In the genomic region with DNA sequence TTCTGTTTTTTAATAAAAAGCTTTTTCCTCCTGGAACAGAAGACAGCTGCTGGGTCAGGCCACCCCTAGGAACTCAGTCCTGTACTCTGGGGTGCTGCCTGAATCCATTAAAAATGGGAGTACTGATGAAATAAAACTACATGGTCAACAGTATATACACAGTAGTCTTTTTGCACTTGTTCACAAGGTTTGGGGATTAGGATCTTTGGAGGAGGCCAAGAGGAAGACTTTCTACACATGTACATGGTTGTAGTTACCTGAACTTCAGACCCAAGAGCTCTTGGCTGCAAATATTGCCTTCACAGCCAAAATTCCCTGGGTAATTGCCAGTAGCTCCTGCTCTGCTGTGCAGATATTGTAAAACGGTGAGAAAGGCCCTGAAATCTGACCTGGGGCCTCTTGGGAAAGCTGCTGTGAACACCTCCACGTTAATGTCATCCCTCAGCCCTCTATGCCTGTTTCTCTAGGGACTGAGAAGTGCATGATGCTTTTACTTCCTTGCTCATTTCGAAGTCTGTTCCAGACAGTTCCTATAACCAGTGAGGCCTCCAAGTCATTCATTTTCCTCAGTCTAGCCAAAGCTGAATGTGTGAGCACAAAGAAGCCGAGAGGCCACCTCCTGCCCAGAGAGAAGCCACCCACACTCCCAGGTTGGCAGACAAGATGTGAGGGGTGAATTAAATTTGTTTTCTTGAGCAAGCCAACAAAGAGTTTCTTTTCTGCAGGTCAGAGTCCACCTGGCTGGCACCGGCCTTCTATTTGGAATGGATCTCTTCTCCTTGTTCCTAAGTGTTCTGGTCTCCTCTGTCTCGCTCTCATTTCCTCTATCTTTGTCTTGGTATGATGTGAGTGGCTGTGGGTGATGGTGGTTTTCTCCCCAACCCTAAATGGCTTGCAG, we compare ENCODE assay signal across 11 cellular contexts. TPM values are rescaled to one million over a fixed set of nuclear protein-coding genes. Genes with fewer than 3 reads are reported as not detected.
DNase-seq lines count a peak whose midpoint lies in the region; ATAC-seq, FAIRE-seq and TF ChIP-seq lines count a peak whose summit lies in the region.
"Had no signal": no experiment of that assay in that cellular context is flagged by ENCODE, and none has a peak within 500 bp of the region (broad histone marks: within the 10 kb centered on the region; RNA-seq: fewer than 3 reads in every experiment).

No MANE protein-coding gene starts in this region.

- H3K4me1 ChIP-seq in CD4-positive, CD25-positive, alpha-beta regulatory T cell (ENCODE audit: control insufficient read depth, insufficient read depth, low read length, poor library complexity, severe bottlenecking): no peaks in the 10 kb centered on the region
- H3K4me1 ChIP-seq in astrocyte (ENCODE audit: insufficient read depth, low read length) (peaks cover 43% of the 10 kb centered on the region), mucosa of rectum (ENCODE audit: control insufficient read depth in 2 of 2, insufficient read depth in 2 of 2, low read length in 2 of 2) (peaks cover 49 to 75% of the 10 kb centered on the region in 2 donors)

- H3K9ac ChIP-seq in astrocyte (ENCODE audit: low read length): no peak overlapping the region
- H3K9ac ChIP-seq in mucosa of rectum (ENCODE audit: low read depth in 1 of 2, low read length in 2 of 2): peak overlapping the region; percentile 54 to 61
- H3K9ac ChIP-seq: BLaER1 treated with 17β-estradiol and CSF1 and Interleukin-3, amounts not matched to agents 10 nM and 100 nM had no signal

- no peak overlapping the region for H3K4me3 Mint-ChIP-seq in CD4-positive, CD25-positive, alpha-beta regulatory T cell
- peak overlapping the region; percentile 37 for H3K4me3 Mint-ChIP-seq in astrocyte (ENCODE audit: unreplicated experiment)

- H3K27ac Mint-ChIP-seq in CD4-positive, CD25-positive, alpha-beta regulatory T cell: peak overlapping the region; percentile 3 to 60 (median 27)
- H3K27ac Mint-ChIP-seq in astrocyte (ENCODE audit: unreplicated experiment): peak overlapping the region; percentile 18

- peaks cover 38% of the 10 kb centered on the region for H3K36me3 ChIP-seq in CD4-positive, CD25-positive, alpha-beta regulatory T cell (ENCODE audit: control insufficient read depth, insufficient read depth, low read length)
- H3K36me3 ChIP-seq in astrocyte (ENCODE audit: insufficient read depth, low read length) (peaks cover 21% of the 10 kb centered on the region), mucosa of rectum (ENCODE audit: control insufficient read depth in 2 of 2, insufficient read depth in 2 of 2, low read length in 2 of 2) (peaks cover 27 to 29% of the 10 kb centered on the region in 2 donors)

- H3K9me3 ChIP-seq in CD4-positive, CD25-positive, alpha-beta regulatory T cell (ENCODE audit: control insufficient read depth in 2 of 2, low read length in 2 of 2): no peaks in the 10 kb centered on the region
- H3K9me3 ChIP-seq in astrocyte (ENCODE audit: insufficient read depth, low read depth, low read length) (no peaks in the 10 kb centered on the region), mucosa of rectum (ENCODE audit: control insufficient read depth in 2 of 2, low read length in 2 of 2) (no peaks in the 10 kb centered on the region)
- H3K9me3 ChIP-seq: BLaER1 treated with 17β-estradiol and CSF1 and Interleukin-3, amounts not matched to agents 10 nM and 100 nM; SJSA1; tibial nerve had no signal

- FAIRE-seq in astrocyte (lab: Jason Lieb, UNC): no peak

- no peak for ATAC-seq in CD4-positive, CD25-positive, alpha-beta regulatory T cell (ENCODE audit: low read depth in 2 of 2)
- no peak for ATAC-seq in esophagus mucosa
- ATAC-seq in GM18861 (IDR thresholded peaks at IDR 0.05; ENCODE audit: unreplicated experiment): no peak

- no peak for TF ChIP-seq CTCF in astrocyte (IDR thresholded peaks at IDR 0.05; ENCODE audit: insufficient read depth, low read depth, low read length)
- no peak for TF ChIP-seq CTCF in coronary artery (IDR thresholded peaks at IDR 0.05)

- no peak overlapping the region for H3K4me2 ChIP-seq in astrocyte (ENCODE audit: low read length)
- H3K4me2 ChIP-seq: BLaER1 treated with 17β-estradiol and CSF1 and Interleukin-3, amounts not matched to agents 10 nM and 100 nM had no signal

- H3K79me2 ChIP-seq in astrocyte (ENCODE audit: insufficient read depth, low read length): no peaks in the 10 kb centered on the region

- no peaks in the 10 kb centered on the region for H3K27me3 ChIP-seq in CD4-positive, CD25-positive, alpha-beta regulatory T cell (ENCODE audit: control insufficient read depth, insufficient read depth, low read length)
- no peaks in the 10 kb centered on the region for H3K27me3 ChIP-seq in astrocyte (ENCODE audit: insufficient read depth, low read length)
- H3K27me3 ChIP-seq in mucosa of rectum (ENCODE audit: control insufficient read depth in 2 of 2, insufficient read depth in 2 of 2, low read length in 2 of 2): no peaks in the 10 kb centered on the region
- H3K27me3 ChIP-seq: BLaER1 treated with 17β-estradiol and CSF1 and Interleukin-3, amounts not matched to agents 10 nM and 100 nM; SJSA1; tibial nerve had no signal

- H3K36me3 Mint-ChIP-seq in CD4-positive, CD25-positive, alpha-beta regulatory T cell: peaks cover 18% of the 10 kb centered on the region
- peaks cover 5% of the 10 kb centered on the region for H3K36me3 Mint-ChIP-seq in astrocyte (ENCODE audit: low read depth, unreplicated experiment)

- H2AFZ ChIP-seq in astrocyte (ENCODE audit: low read depth, low read length): no peak overlapping the region

- H3K27ac ChIP-seq in CD4-positive, CD25-positive, alpha-beta regulatory T cell (ENCODE audit: insufficient read depth, low read length, poor library complexity, severe bottlenecking): no peak overlapping the region
- H3K27ac ChIP-seq in astrocyte (ENCODE audit: low read depth, low read length) (peak overlapping the region; percentile 17), mucosa of rectum (ENCODE audit: low read depth in 2 of 2, low read length in 2 of 2) (peak overlapping the region; percentile 81 to 89), coronary artery (no peak overlapping the region)
- H3K27ac ChIP-seq: BLaER1 treated with 17β-estradiol and CSF1 and Interleukin-3, amounts not matched to agents 10 nM and 100 nM; SJSA1; tibial nerve had no signal

- no peak for DNase-seq in CD4-positive, CD25-positive, alpha-beta regulatory T cell
- DNase-seq in NCI-H1694 treated with DMSO at 0.1 percent for 48 hours (lab: John Stamatoyannopoulos, UW) (peak; percentile 24), astrocyte (ENCODE audit: low read depth) (peak; percentile 39), NCI-H2081 treated with DMSO at 0.1 percent for 48 hours (lab: John Stamatoyannopoulos, UW) (no peak), coronary artery (ENCODE audit: low spot score) (no peak)

- no peaks in the 10 kb centered on the region for H3K27me3 Mint-ChIP-seq in CD4-positive, CD25-positive, alpha-beta regulatory T cell
- no peaks in the 10 kb centered on the region for H3K27me3 Mint-ChIP-seq in astrocyte (ENCODE audit: low read depth, unreplicated experiment)

- no peak overlapping the region for H3K4me3 ChIP-seq in CD4-positive, CD25-positive, alpha-beta regulatory T cell (ENCODE audit: low read depth, low read length)
- no peak overlapping the region for H3K4me3 ChIP-seq in astrocyte (ENCODE audit: insufficient read depth, low read depth, low read length)
- H3K4me3 ChIP-seq in mucosa of rectum (ENCODE audit: low read length in 2 of 2): peak overlapping the region in 1 of 2 donors; percentile 10
- no peak overlapping the region for H3K4me3 ChIP-seq in coronary artery
- H3K4me3 ChIP-seq: BLaER1 treated with 17β-estradiol and CSF1 and Interleukin-3, amounts not matched to agents 10 nM and 100 nM; SJSA1; tibial nerve had no signal

- peaks cover 2 to 4% (median 4%) of the 10 kb centered on the region in 4 donors for H3K4me1 Mint-ChIP-seq in CD4-positive, CD25-positive, alpha-beta regulatory T cell
- peaks cover 42% of the 10 kb centered on the region for H3K4me1 Mint-ChIP-seq in astrocyte (ENCODE audit: low read depth, unreplicated experiment)

- H3K9me3 Mint-ChIP-seq in CD4-positive, CD25-positive, alpha-beta regulatory T cell: no peaks in the 10 kb centered on the region
- H3K9me3 Mint-ChIP-seq in astrocyte (ENCODE audit: unreplicated experiment): no peaks in the 10 kb centered on the region

- H4K20me1 ChIP-seq in astrocyte (ENCODE audit: insufficient read depth, low read length): peaks cover 3% of the 10 kb centered on the region

RNA-seq across cellular contexts. Expression of a gene that starts 15.9 kb away (rescaled TPM):
- 24.0 TPM for total RNA-seq in CD4-positive, CD25-positive, alpha-beta regulatory T cell
- polyA plus RNA-seq in CD4-positive, CD25-positive, alpha-beta regulatory T cell: 1 to 10 TPM; 3.8 to 5.7 (median 4.5) TPM
- 37.0 and 38.3 TPM in 2 replicates for total RNA-seq in astrocyte
- 15.9 TPM for total RNA-seq in esophagus mucosa

RNA-seq across cellular contexts. Expression of a gene that starts 27.6 kb away (rescaled TPM):
- 143 TPM for total RNA-seq in CD4-positive, CD25-positive, alpha-beta regulatory T cell
- 10 to 100 TPM; 44.9 to 54.0 (median 48.9) TPM for polyA plus RNA-seq in CD4-positive, CD25-positive, alpha-beta regulatory T cell
- 85.1 and 93.0 TPM in 2 replicates for total RNA-seq in astrocyte
- 43.6 TPM for total RNA-seq in esophagus mucosa

RNA-seq across cellular contexts. Expression of a gene that starts 57.1 kb away (rescaled TPM):
- total RNA-seq in CD4-positive, CD25-positive, alpha-beta regulatory T cell: 3.3 TPM
- under 1 TPM in 1 of 4 donors, not detected in 3; 0.02 TPM for polyA plus RNA-seq in CD4-positive, CD25-positive, alpha-beta regulatory T cell
- total RNA-seq in astrocyte (0.41 and 0.55 TPM in 2 replicates), esophagus mucosa (17.6 TPM)

Comparison
In these comparisons a context has a peak if more than half of its experiments do, and no peak if none do; other contexts are left out.
1. DNase-seq: peak in NCI-H1694 treated with DMSO at 0.1 percent for 48 hours (single experiment) and astrocyte (single experiment); none in CD4-positive, CD25-positive, alpha-beta regulatory T cell (0 of 3), NCI-H2081 treated with DMSO at 0.1 percent for 48 hours (single experiment) and coronary artery (single experiment).
2. H3K27ac ChIP-seq: peak in astrocyte (single experiment) and mucosa of rectum (2 of 2); none in CD4-positive, CD25-positive, alpha-beta regulatory T cell (single experiment) and coronary artery (0 of 2).